In the genomic region with DNA sequence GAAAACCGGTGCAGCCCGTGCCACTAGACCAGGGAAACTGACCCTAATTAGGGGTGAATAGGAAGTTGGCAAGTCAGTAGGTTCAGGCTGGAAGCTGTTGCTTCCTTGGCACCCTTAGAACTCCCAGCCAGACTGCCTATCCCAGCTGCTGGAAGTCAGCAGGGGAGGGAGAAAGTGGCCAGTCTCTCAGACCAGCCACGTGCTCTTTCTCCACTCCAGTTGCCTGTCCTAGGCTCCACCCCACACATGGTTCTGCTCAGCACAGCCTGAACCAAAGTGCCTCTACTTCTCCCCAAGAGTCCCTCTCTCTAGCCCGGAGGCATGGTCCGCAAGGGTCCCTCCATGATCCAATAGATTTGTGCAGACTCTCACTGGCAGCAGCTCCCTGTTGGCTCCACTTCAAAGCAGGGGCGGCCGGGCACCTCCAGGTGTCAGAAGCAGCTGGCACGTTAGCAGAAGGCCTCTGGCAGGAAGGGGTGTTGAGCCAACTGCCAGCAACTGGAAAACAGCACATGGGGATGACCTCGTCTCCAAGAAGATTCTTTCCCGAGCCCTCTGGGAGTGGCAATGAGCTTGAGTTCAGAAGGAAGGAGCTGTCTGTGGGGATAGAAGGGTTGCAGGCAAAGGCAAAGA, we compare ENCODE assay signal across 1 cellular context.
TF ChIP-seq lines count a peak whose summit lies in the region.

No MANE protein-coding gene starts in this region.

TF ChIP-seq in WTC11, 78 proteins besides CTCF, POLR2A, EP300 and RAD21 (continued from another document):
- no peak for TF ChIP-seq NFE2L1 (CRISPR knock-in tag; IDR thresholded peaks at IDR 0.05)
- TF ChIP-seq, protein P1, sequence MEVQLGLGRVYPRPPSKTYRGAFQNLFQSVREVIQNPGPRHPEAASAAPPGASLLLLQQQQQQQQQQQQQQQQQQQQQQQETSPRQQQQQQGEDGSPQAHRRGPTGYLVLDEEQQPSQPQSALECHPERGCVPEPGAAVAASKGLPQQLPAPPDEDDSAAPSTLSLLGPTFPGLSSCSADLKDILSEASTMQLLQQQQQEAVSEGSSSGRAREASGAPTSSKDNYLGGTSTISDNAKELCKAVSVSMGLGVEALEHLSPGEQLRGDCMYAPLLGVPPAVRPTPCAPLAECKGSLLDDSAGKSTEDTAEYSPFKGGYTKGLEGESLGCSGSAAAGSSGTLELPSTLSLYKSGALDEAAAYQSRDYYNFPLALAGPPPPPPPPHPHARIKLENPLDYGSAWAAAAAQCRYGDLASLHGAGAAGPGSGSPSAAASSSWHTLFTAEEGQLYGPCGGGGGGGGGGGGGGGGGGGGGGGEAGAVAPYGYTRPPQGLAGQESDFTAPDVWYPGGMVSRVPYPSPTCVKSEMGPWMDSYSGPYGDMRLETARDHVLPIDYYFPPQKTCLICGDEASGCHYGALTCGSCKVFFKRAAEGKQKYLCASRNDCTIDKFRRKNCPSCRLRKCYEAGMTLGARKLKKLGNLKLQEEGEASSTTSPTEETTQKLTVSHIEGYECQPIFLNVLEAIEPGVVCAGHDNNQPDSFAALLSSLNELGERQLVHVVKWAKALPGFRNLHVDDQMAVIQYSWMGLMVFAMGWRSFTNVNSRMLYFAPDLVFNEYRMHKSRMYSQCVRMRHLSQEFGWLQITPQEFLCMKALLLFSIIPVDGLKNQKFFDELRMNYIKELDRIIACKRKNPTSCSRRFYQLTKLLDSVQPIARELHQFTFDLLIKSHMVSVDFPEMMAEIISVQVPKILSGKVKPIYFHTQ (CRISPR knock-in tag; IDR thresholded peaks at IDR 0.05): no peak
- TF ChIP-seq CBFB (CRISPR knock-in tag; IDR thresholded peaks at IDR 0.05; ENCODE audit: low read depth): no peak
- TF ChIP-seq SMAD3 (CRISPR knock-in tag; IDR thresholded peaks at IDR 0.05; ENCODE audit: borderline replicate concordance): no peak
- TF ChIP-seq ZNF396 (CRISPR knock-in tag; IDR thresholded peaks at IDR 0.05; ENCODE audit: borderline replicate concordance): no peak
- no peak for TF ChIP-seq ARID4B (CRISPR knock-in tag; IDR thresholded peaks at IDR 0.05; ENCODE audit: borderline replicate concordance)
- TF ChIP-seq ZNF281 (CRISPR knock-in tag; IDR thresholded peaks at IDR 0.05): no peak
- TF ChIP-seq ETV6 (CRISPR knock-in tag; IDR thresholded peaks at IDR 0.05): no peak
- TF ChIP-seq, protein P2, sequence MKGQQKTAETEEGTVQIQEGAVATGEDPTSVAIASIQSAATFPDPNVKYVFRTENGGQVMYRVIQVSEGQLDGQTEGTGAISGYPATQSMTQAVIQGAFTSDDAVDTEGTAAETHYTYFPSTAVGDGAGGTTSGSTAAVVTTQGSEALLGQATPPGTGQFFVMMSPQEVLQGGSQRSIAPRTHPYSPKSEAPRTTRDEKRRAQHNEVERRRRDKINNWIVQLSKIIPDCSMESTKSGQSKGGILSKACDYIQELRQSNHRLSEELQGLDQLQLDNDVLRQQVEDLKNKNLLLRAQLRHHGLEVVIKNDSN (CRISPR knock-in tag; IDR thresholded peaks at IDR 0.05): no peak
- TF ChIP-seq, protein P3, sequence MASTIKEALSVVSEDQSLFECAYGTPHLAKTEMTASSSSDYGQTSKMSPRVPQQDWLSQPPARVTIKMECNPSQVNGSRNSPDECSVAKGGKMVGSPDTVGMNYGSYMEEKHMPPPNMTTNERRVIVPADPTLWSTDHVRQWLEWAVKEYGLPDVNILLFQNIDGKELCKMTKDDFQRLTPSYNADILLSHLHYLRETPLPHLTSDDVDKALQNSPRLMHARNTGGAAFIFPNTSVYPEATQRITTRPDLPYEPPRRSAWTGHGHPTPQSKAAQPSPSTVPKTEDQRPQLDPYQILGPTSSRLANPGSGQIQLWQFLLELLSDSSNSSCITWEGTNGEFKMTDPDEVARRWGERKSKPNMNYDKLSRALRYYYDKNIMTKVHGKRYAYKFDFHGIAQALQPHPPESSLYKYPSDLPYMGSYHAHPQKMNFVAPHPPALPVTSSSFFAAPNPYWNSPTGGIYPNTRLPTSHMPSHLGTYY (CRISPR knock-in tag; IDR thresholded peaks at IDR 0.05): no peak
- no peak for TF ChIP-seq PRRX2 (CRISPR knock-in tag; IDR thresholded peaks at IDR 0.05)
- TF ChIP-seq, protein P4, sequence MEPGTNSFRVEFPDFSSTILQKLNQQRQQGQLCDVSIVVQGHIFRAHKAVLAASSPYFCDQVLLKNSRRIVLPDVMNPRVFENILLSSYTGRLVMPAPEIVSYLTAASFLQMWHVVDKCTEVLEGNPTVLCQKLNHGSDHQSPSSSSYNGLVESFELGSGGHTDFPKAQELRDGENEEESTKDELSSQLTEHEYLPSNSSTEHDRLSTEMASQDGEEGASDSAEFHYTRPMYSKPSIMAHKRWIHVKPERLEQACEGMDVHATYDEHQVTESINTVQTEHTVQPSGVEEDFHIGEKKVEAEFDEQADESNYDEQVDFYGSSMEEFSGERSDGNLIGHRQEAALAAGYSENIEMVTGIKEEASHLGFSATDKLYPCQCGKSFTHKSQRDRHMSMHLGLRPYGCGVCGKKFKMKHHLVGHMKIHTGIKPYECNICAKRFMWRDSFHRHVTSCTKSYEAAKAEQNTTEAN (CRISPR knock-in tag; IDR thresholded peaks at IDR 0.05): no peak
- no peak for TF ChIP-seq NFATC4 (CRISPR knock-in tag; IDR thresholded peaks at IDR 0.05)
